Comparison of ENCODE assay signal across 39 cellular contexts in the genomic region with DNA sequence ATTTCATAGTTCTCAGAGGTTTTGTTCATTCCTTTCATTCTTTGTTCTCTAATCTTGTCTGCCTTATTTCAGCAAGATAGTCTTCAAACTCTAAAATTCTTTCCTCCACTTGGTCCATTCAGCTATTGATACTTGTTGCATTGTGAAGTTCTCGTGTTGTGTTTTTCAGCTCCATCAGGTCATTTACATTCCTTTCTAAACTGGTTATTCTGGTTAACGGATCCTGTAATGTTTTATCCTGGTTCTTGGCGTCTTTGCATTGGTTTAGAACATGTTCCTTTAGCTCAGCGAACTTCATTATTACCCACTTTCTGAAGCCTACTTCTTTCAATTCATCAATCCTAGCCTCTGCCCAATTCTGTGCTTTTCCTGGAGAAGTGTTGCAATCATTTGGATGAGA. TPM values are rescaled to one million over a fixed set of nuclear protein-coding genes. Genes with fewer than 3 reads are reported as not detected.
"Had no signal": no experiment of that assay in that cellular context is flagged by ENCODE, and none has a peak within 500 bp of the region (broad histone marks: within the 10 kb centered on the region; RNA-seq: fewer than 3 reads in every experiment).

No MANE protein-coding gene starts in this region.

- DNase-seq: activated effector memory CD4-positive, alpha-beta T cell treated with anti-CD3 and anti-CD28 coated beads, Interleukin-2, amount 50 U/mL, for 16 hours; activated effector memory CD4-positive, alpha-beta T cell treated with Interleukin-2 at 50 U/mL for 16 hours; activated gamma-delta T cell; activated gamma-delta T cell treated with Interleukin-2 at 50 U/mL for 16 hours; activated naive CD4-positive, alpha-beta T cell; activated naive CD4-positive, alpha-beta T cell treated with anti-CD3 and anti-CD28 coated beads for 36 hours; activated naive CD4-positive, alpha-beta T cell treated with anti-CD3 and anti-CD28 coated beads, Interleukin-2, amount 10 ng/mL, durations not matched to agents 7 days and 5 days; activated naive CD4-positive, alpha-beta T cell treated with anti-CD3 and anti-CD28 coated beads, Interleukin-2, amount 50 U/mL, for 16 hours; activated naive CD4-positive, alpha-beta T cell treated with Interleukin-2 at 50 U/mL for 16 hours; activated naive CD8-positive, alpha-beta T cell treated with anti-CD3 and anti-CD28 coated beads for 36 hours; activated naive CD8-positive, alpha-beta T cell treated with anti-CD3 and anti-CD28 coated beads, Interleukin-2, amount 10 ng/mL, durations not matched to agents 7 days and 5 days; activated naive CD8-positive, alpha-beta T cell treated with anti-CD3 and anti-CD28 coated beads, Interleukin-2, amount 50 U/mL, for 24 hours; activated T-cell treated with anti-CD3 and anti-CD28 coated beads for 4 hours; activated T-cell treated with anti-CD3 and anti-CD28 coated beads, Interleukin-2, amount 50 U/mL, for 1 hour; activated T-cell treated with anti-CD3 and anti-CD28 coated beads, Interleukin-2, amount 50 U/mL, for 24 hours; activated T-cell treated with anti-CD3 and anti-CD28 coated beads, Interleukin-2, amount 50 U/mL, for 4 hours; activated T-cell treated with anti-CD3 and anti-CD28 coated beads, Interleukin-2, amount 50 U/mL, for 48 hours; activated T-cell treated with anti-CD3 and anti-CD28 coated beads, Interleukin-2, amount 50 U/mL, for 72 hours; adrenal gland; amniotic stem cell; amygdala; anterior cingulate cortex; aorta; body of pancreas; brain microvascular endothelial cell; caudate nucleus; central memory CD4-positive, alpha-beta T cell; cerebellar nuclear complex had no signal

- ATAC-seq: activated naive CD4-positive, alpha-beta T cell treated with anti-CD3 and anti-CD28 coated beads, Interleukin-2, amount 50 U/mL, for 72 hours; activated naive CD8-positive, alpha-beta T cell treated with anti-CD3 and anti-CD28 coated beads, Interleukin-2, amount 50 U/mL, for 24 hours; activated T-cell treated with anti-CD3 and anti-CD28 coated beads, Interleukin-2, amount 50 U/mL, for 4 hours; activated T-cell treated with anti-CD3 and anti-CD28 coated beads, Interleukin-2, amount 50 U/mL, for 72 hours; activated T-helper 17 cell treated with anti-CD3 and anti-CD28 coated beads, Interleukin-2, amount 50 U/mL, for 72 hours; body of pancreas had no signal

- H3K9me3 ChIP-seq: adrenal gland, ascending aorta, body of pancreas, breast epithelium had no signal

- H3K27me3 ChIP-seq: adrenal gland, ascending aorta, body of pancreas, brain microvascular endothelial cell, breast epithelium, cardiac muscle cell had no signal

- H3K36me3 ChIP-seq: adrenal gland, brain microvascular endothelial cell, breast epithelium, cardiac muscle cell had no signal

- H3K4me1 ChIP-seq: adrenal gland, ascending aorta, body of pancreas, breast epithelium had no signal

- FAIRE-seq: astrocyte had no signal

- H3K27ac ChIP-seq: adrenal gland, ascending aorta, body of pancreas, brain microvascular endothelial cell, breast epithelium, cardiac muscle cell had no signal

- H3K4me3 ChIP-seq: adrenal gland, ascending aorta, body of pancreas, breast epithelium, cardiac muscle cell had no signal

RNA-seq across cellular contexts. Expression of a gene that starts 45.1 kb away (rescaled TPM):
- total RNA-seq: activated naive CD4-positive, alpha-beta T cell treated with anti-CD3 and anti-CD28 coated beads for 36 hours; activated naive CD4-positive, alpha-beta T cell treated with anti-CD3 and anti-CD28 coated beads, Interleukin-2, amount 50 U/mL, for 72 hours; activated naive CD8-positive, alpha-beta T cell treated with anti-CD3 and anti-CD28 coated beads for 36 hours; activated naive CD8-positive, alpha-beta T cell treated with anti-CD3 and anti-CD28 coated beads, Interleukin-2, amount 10 ng/mL, durations not matched to agents 7 days and 5 days; activated T-cell treated with anti-CD3 and anti-CD28 coated beads, Interleukin-2, amount 50 U/mL, for 4 hours; activated T-cell treated with anti-CD3 and anti-CD28 coated beads, Interleukin-2, amount 50 U/mL, for 72 hours; activated T-helper 1 cell treated with anti-CD3 and anti-CD28 coated beads, Interleukin-12 subunit alpha, Interleukin-12 subunit beta, Interleukin-2, Interleukin-4 antibody, amounts not matched to agents 30 ng/mL and 10 ng/mL and 1 ng/mL, durations not matched to agents 14 hours and 24 hours and 36 hours; activated T-helper 17 cell treated with anti-CD3 and anti-CD28 coated beads, Interleukin-2, amount 50 U/mL, for 72 hours; activated T-helper 2 cell treated with anti-CD3 and anti-CD28 coated beads, Interferon-gamma antibody, Interleukin-2, Interleukin-4, amounts not matched to agents 10 μg/mL and 5 μg/mL and 100 μg/mL, durations not matched to agents 14 hours and 24 hours and 36 hours; adrenal gland; aorta; ascending aorta; astrocyte; body of pancreas; breast epithelium; bronchial epithelial cell; cardiac muscle cell; cardiac septum had no signal
- polyA plus RNA-seq: adipose tissue, adrenal gland, aorta, cardiac muscle cell had no signal
